In genomic region chr12:32302218-32302826, GRCh38 we compare ENCODE assay signal across 8 cellular contexts.
DNase-seq lines count a peak whose midpoint lies in the region; ATAC-seq and TF ChIP-seq lines count a peak whose summit lies in the region.

No MANE protein-coding gene starts in this region.

- H3K36me3 ChIP-seq in H7 (replicated peaks; ENCODE audit: control insufficient read depth, insufficient read depth, low read length) = peaks cover 5% of the 10 kb centered on the region
- peaks cover 0 to 9% of the 10 kb centered on the region in 2 donors for H3K36me3 ChIP-seq in left lung
- peaks cover 0 to 9% (median 7%) of the 10 kb centered on the region in 4 donors for H3K36me3 ChIP-seq in stomach

- TF ChIP-seq CTCF in GM10248 (IDR thresholded peaks at IDR 0.05; ENCODE audit: control extremely low read depth, extremely low read depth, low read depth, missing control alignments) (peak; percentile 80), left lung (IDR thresholded peaks at IDR 0.05) (no peak), stomach (IDR thresholded peaks at IDR 0.05) (peak in 1 of 7 experiments; percentile 2)

- H3K27ac ChIP-seq in left lung (no peak overlapping the region), stomach (no peak overlapping the region)

- H3K9me3 ChIP-seq in left lung (no peaks in the 10 kb centered on the region), stomach (no peaks in the 10 kb centered on the region)

- peak; percentile 21 for DNase-seq in A172 (ENCODE audit: low spot score)
- peak; percentile 74 for DNase-seq in GM10248 (ENCODE audit: extremely low spot score)
- peak; percentile 68 for DNase-seq in H7
- DNase-seq in LoVo (ENCODE audit: low spot score) = peak; percentile 12
- DNase-seq in activated CD8-positive, alpha-beta T cell treated with anti-CD3 and anti-CD28 coated beads, Interleukin-2, amount 10 ng/mL, durations not matched to agents 7 days and 5 days = peak; percentile 27
- no peak for DNase-seq in left lung
- DNase-seq in NCI-H526 treated with DMSO at 0.1 percent for 48 hours (lab: John Stamatoyannopoulos, UW) = no peak
- DNase-seq in stomach = no peak

- no peaks in the 10 kb centered on the region for H3K4me1 Mint-ChIP-seq in activated CD8-positive, alpha-beta T cell treated with anti-CD3 and anti-CD28 coated beads, Interleukin-2, amount 10 ng/mL, durations not matched to agents 7 days and 5 days (ENCODE audit: low read depth)

- H3K4me3 ChIP-seq in H7 (ENCODE audit: insufficient read depth, low read depth, low read length) (no peak overlapping the region), left lung (no peak overlapping the region), stomach (no peak overlapping the region)

- H3K4me1 ChIP-seq in left lung = no peaks in the 10 kb centered on the region
- peaks cover 0 to 7% (median 0%) of the 10 kb centered on the region in 4 donors for H3K4me1 ChIP-seq in stomach

- no peaks in the 10 kb centered on the region for H3K27me3 ChIP-seq in H7 (ENCODE audit: control insufficient read depth, insufficient read depth, low read length)
- no peaks in the 10 kb centered on the region for H3K27me3 ChIP-seq in left lung
- no peaks in the 10 kb centered on the region for H3K27me3 ChIP-seq in stomach

- intact Hi-C loops in left lung (cut with DNase I) (loop anchor here in 1 of 2 donors (10.0 kb wide), 2 partner anchors 238 to 648 kb away; partner anchors contain the start of gene ETFBKMT), stomach (cut with DNase I; ENCODE audit: low total_unique reads) (no loop called here)

- H3K9me3 Mint-ChIP-seq in activated CD8-positive, alpha-beta T cell treated with anti-CD3 and anti-CD28 coated beads, Interleukin-2, amount 10 ng/mL, durations not matched to agents 7 days and 5 days (ENCODE audit: insufficient read depth) = no peaks in the 10 kb centered on the region

- H3K27me3 Mint-ChIP-seq in activated CD8-positive, alpha-beta T cell treated with anti-CD3 and anti-CD28 coated beads, Interleukin-2, amount 10 ng/mL, durations not matched to agents 7 days and 5 days (ENCODE audit: low read depth) = no peaks in the 10 kb centered on the region

- peak; percentile 74 for ATAC-seq in activated CD8-positive, alpha-beta T cell treated with anti-CD3 and anti-CD28 coated beads, Interleukin-2, amount 10 ng/mL, durations not matched to agents 7 days and 5 days
- ATAC-seq in left lung = peak; percentile 53

- CTCF ChIA-PET in GM10248 (lab: Yijun Ruan, JAX) = interaction anchor here (1.6 to 3.4 kb wide), 3 partner anchors 12 to 242 kb away, joined by 3 to 13 read pairs (median 6); no protein-coding TSS in a partner anchor
- CTCF ChIA-PET in activated CD8-positive, alpha-beta T cell treated with anti-CD3 and anti-CD28 coated beads, Interleukin-2, amount 10 ng/mL, durations not matched to agents 7 days and 5 days (lab: Charles Lee) = no interaction called here

- 47 to 96% (median 62%) methylated on average over 3 of the region's 3 CpGs for WGBS in stomach, 5 donors

- no peak for TF ChIP-seq EP300 in stomach (IDR thresholded peaks at IDR 0.05)

- POLR2A ChIA-PET in GM10248 (lab: Yijun Ruan, JAX) = no interaction called here
- POLR2A ChIA-PET in activated CD8-positive, alpha-beta T cell treated with anti-CD3 and anti-CD28 coated beads, Interleukin-2, amount 10 ng/mL, durations not matched to agents 7 days and 5 days (lab: Charles Lee) = no interaction called here

- H3K36me3 Mint-ChIP-seq in activated CD8-positive, alpha-beta T cell treated with anti-CD3 and anti-CD28 coated beads, Interleukin-2, amount 10 ng/mL, durations not matched to agents 7 days and 5 days (ENCODE audit: low read depth) = no peaks in the 10 kb centered on the region

- H3K27ac Mint-ChIP-seq in activated CD8-positive, alpha-beta T cell treated with anti-CD3 and anti-CD28 coated beads, Interleukin-2, amount 10 ng/mL, durations not matched to agents 7 days and 5 days = no peak overlapping the region

- no peak overlapping the region for H3K4me3 Mint-ChIP-seq in activated CD8-positive, alpha-beta T cell treated with anti-CD3 and anti-CD28 coated beads, Interleukin-2, amount 10 ng/mL, durations not matched to agents 7 days and 5 days

- TF ChIP-seq POLR2A in stomach (IDR thresholded peaks at IDR 0.05) = no peak

Comparison
In these comparisons a context has a peak if more than half of its experiments do, and no peak if none do; other contexts are left out.
1. DNase-seq: peak in A172 (single experiment), GM10248 (single experiment), H7 (single experiment), LoVo (single experiment) and activated CD8-positive, alpha-beta T cell treated with anti-CD3 and anti-CD28 coated beads, Interleukin-2, amount 10 ng/mL, durations not matched to agents 7 days and 5 days (single experiment); none in left lung (0 of 2), NCI-H526 treated with DMSO at 0.1 percent for 48 hours (single experiment) and stomach (single experiment).